Comparison of ENCODE assay signal across 19 cellular contexts in genomic region chr20:34967421-34967820, GRCh38. TPM values are rescaled to one million over a fixed set of nuclear protein-coding genes. Genes with fewer than 3 reads are reported as not detected.
DNase-seq lines count a peak whose midpoint lies in the region; ATAC-seq and TF ChIP-seq lines count a peak whose summit lies in the region.
"Had no signal": no experiment of that assay in that cellular context is flagged by ENCODE, and none has a peak within 500 bp of the region (broad histone marks: within the 10 kb centered on the region; RNA-seq: fewer than 3 reads in every experiment).

No MANE protein-coding gene starts in this region.

- H2BK12ac ChIP-seq in neuronal stem cell (ENCODE audit: low read length): no peak overlapping the region

- H3K27ac ChIP-seq in neuronal stem cell (replicated peaks; ENCODE audit: low read length): no peak overlapping the region
- H3K27ac ChIP-seq in hepatocyte: no peak overlapping the region
- H3K27ac ChIP-seq: 22Rv1; A549; BLaER1 treated with 17β-estradiol and CSF1 and Interleukin-3, amounts not matched to agents 10 nM and 100 nM; C4-2B had no signal

- H3K36me3 ChIP-seq in neuronal stem cell (replicated peaks in 1 of 2; ENCODE audit: control insufficient read depth in 2 of 2, insufficient read depth in 2 of 2, low read length in 2 of 2) (no peaks in the 10 kb centered on the region), hepatocyte (replicated peaks; ENCODE audit: insufficient read depth, low read depth) (no peaks in the 10 kb centered on the region)
- H3K36me3 ChIP-seq: BLaER1 treated with 17β-estradiol and CSF1 and Interleukin-3, amounts not matched to agents 10 nM and 100 nM had no signal

- H3K23ac ChIP-seq in neuronal stem cell (ENCODE audit: low read depth, low read length, poor library complexity): no peak overlapping the region

- H2AFZ ChIP-seq in neuronal stem cell (ENCODE audit: low read length) (no peak overlapping the region), hepatocyte (no peak overlapping the region)

- intact Hi-C loops in natural killer cell (cut with micrococcal nuclease): no loop called here

- ATAC-seq in natural killer cell treated with Interleukin-12 subunit alpha and Interleukin-12 subunit beta and Interleukin-15 and Interleukin-18, amount 100 ng/mL, for 72 hours: no peak
- no peak for ATAC-seq in natural killer cell
- ATAC-seq: A549; CD8-positive, alpha-beta T cell had no signal

- H3K4me1 Mint-ChIP-seq in natural killer cell treated with Interleukin-12 subunit alpha and Interleukin-12 subunit beta and Interleukin-15 and Interleukin-18, amount 100 ng/mL, for 72 hours (ENCODE audit: low read depth in 2 of 2): no peaks in the 10 kb centered on the region
- no peaks in the 10 kb centered on the region for H3K4me1 Mint-ChIP-seq in natural killer cell
- H3K4me1 Mint-ChIP-seq: B cell had no signal

- H4K8ac ChIP-seq in neuronal stem cell (ENCODE audit: low read depth, low read length): no peak overlapping the region

- no peak overlapping the region for H3K27ac Mint-ChIP-seq in natural killer cell treated with Interleukin-12 subunit alpha and Interleukin-12 subunit beta and Interleukin-15 and Interleukin-18, amount 100 ng/mL, for 72 hours
- no peak overlapping the region for H3K27ac Mint-ChIP-seq in natural killer cell
- H3K27ac Mint-ChIP-seq: B cell; CD4-positive, alpha-beta T cell; CD8-positive, alpha-beta T cell had no signal

- no peaks in the 10 kb centered on the region for H3K9me3 Mint-ChIP-seq in natural killer cell treated with Interleukin-12 subunit alpha and Interleukin-12 subunit beta and Interleukin-15 and Interleukin-18, amount 100 ng/mL, for 72 hours
- H3K9me3 Mint-ChIP-seq in natural killer cell: no peaks in the 10 kb centered on the region
- H3K9me3 Mint-ChIP-seq: CD4-positive, alpha-beta T cell; CD8-positive, alpha-beta T cell had no signal

- H3K9me3 ChIP-seq in neuronal stem cell (replicated peaks in 1 of 2; ENCODE audit: control insufficient read depth in 2 of 2, insufficient read depth in 1 of 2, low read depth in 1 of 2, low read length in 2 of 2) (no peaks in the 10 kb centered on the region), hepatocyte (ENCODE audit: low read depth) (no peaks in the 10 kb centered on the region)
- H3K9me3 ChIP-seq: A549; BLaER1 treated with 17β-estradiol and CSF1 and Interleukin-3, amounts not matched to agents 10 nM and 100 nM; Caco-2 had no signal

- H2AK5ac ChIP-seq in neuronal stem cell (ENCODE audit: low read depth, low read length): peak overlapping the region; percentile 3

- peaks cover 10 to 17% of the 10 kb centered on the region in 2 donors for H3K4me1 ChIP-seq in neuronal stem cell (ENCODE audit: control insufficient read depth in 2 of 2, insufficient read depth in 1 of 2, low read depth in 1 of 2, low read length in 2 of 2)
- H3K4me1 ChIP-seq in hepatocyte (ENCODE audit: insufficient read depth): no peaks in the 10 kb centered on the region
- H3K4me1 ChIP-seq: A549, Caco-2 had no signal

- no peak overlapping the region for H4K91ac ChIP-seq in neuronal stem cell (ENCODE audit: low read depth, low read length, poor library complexity)

- no peaks in the 10 kb centered on the region for H3K9me2 ChIP-seq in hepatocyte (replicated peaks; ENCODE audit: insufficient read depth)

- H3K79me1 ChIP-seq in neuronal stem cell (ENCODE audit: low read depth, low read length): no peaks in the 10 kb centered on the region

- no peak overlapping the region for H2BK5ac ChIP-seq in neuronal stem cell (ENCODE audit: low read length)

- no peaks in the 10 kb centered on the region for H3K79me2 ChIP-seq in hepatocyte

- TF ChIP-seq CTCF in natural killer cell (IDR thresholded peaks at IDR 0.05) (no peak), hepatocyte (IDR thresholded peaks at IDR 0.05; ENCODE audit: poor library complexity) (no peak)

- H3K9ac ChIP-seq in neuronal stem cell (ENCODE audit: low read depth, low read length, poor library complexity): no peak overlapping the region
- H3K9ac ChIP-seq: BLaER1 treated with 17β-estradiol and CSF1 and Interleukin-3, amounts not matched to agents 10 nM and 100 nM had no signal

- H3K4ac ChIP-seq in neuronal stem cell (ENCODE audit: low read length): no peak overlapping the region

- H3K4me3 ChIP-seq in neuronal stem cell (ENCODE audit: low read length in 2 of 2) (no peak overlapping the region), hepatocyte (no peak overlapping the region)
- H3K4me3 ChIP-seq: A549; BLaER1 treated with 17β-estradiol and CSF1 and Interleukin-3, amounts not matched to agents 10 nM and 100 nM had no signal

- no peaks in the 10 kb centered on the region for H3K27me3 Mint-ChIP-seq in natural killer cell treated with Interleukin-12 subunit alpha and Interleukin-12 subunit beta and Interleukin-15 and Interleukin-18, amount 100 ng/mL, for 72 hours
- H3K27me3 Mint-ChIP-seq in natural killer cell (ENCODE audit: low read depth in 2 of 2): no peaks in the 10 kb centered on the region
- H3K27me3 Mint-ChIP-seq: CD4-positive, alpha-beta T cell had no signal

- no peaks in the 10 kb centered on the region for H3K36me3 Mint-ChIP-seq in natural killer cell treated with Interleukin-12 subunit alpha and Interleukin-12 subunit beta and Interleukin-15 and Interleukin-18, amount 100 ng/mL, for 72 hours
- no peaks in the 10 kb centered on the region for H3K36me3 Mint-ChIP-seq in natural killer cell
- H3K36me3 Mint-ChIP-seq: CD8-positive, alpha-beta T cell had no signal

- no peak overlapping the region for H2BK120ac ChIP-seq in neuronal stem cell (ENCODE audit: low read depth, low read length)

- H2BK15ac ChIP-seq in neuronal stem cell (ENCODE audit: low read length): no peak overlapping the region

- no peak overlapping the region for H3K14ac ChIP-seq in neuronal stem cell (ENCODE audit: low read length)

- DNase-seq in activated effector memory CD4-positive, alpha-beta T cell treated with anti-CD3 and anti-CD28 coated beads, Interleukin-2, amount 50 U/mL, for 16 hours: peak; percentile 49
- DNase-seq in activated effector memory CD4-positive, alpha-beta T cell treated with Interleukin-2 at 50 U/mL for 16 hours: no peak
- peak; percentile 56 for DNase-seq in natural killer cell treated with Interleukin-12 subunit alpha and Interleukin-12 subunit beta and Interleukin-15 and Interleukin-18, amount 100 ng/mL, for 72 hours (ENCODE audit: low spot score)
- DNase-seq in natural killer cell: no peak
- DNase-seq in neuronal stem cell (ENCODE audit: low spot score): no peak
- no peak for DNase-seq in hepatocyte (ENCODE audit: low spot score)
- DNase-seq: AML-193; Caco-2; Calu3; CD4-positive, alpha-beta T cell; CD8-positive, alpha-beta T cell; DMS79 treated with DMSO at 0.1 percent for 48 hours; GF-D8 had no signal

- WGBS in neuronal stem cell (ENCODE audit: extremely low coverage in 2 of 2, insufficient read length in 2 of 2, insufficient replicate concordance in 1 of 2), 2 donors: no CpG with 5 or more reads among the region's 5 CpGs
- WGBS in hepatocyte (ENCODE audit: low lambda C conversion rate, missing lambda C conversion rate): 92% methylated on average over 5 of the region's 5 CpGs

- H4K20me1 ChIP-seq in hepatocyte (ENCODE audit: insufficient read depth, poor library complexity, severe bottlenecking): no peaks in the 10 kb centered on the region
- H4K20me1 ChIP-seq: BLaER1 treated with 17β-estradiol and CSF1 and Interleukin-3, amounts not matched to agents 10 nM and 100 nM had no signal

- H3K27me3 ChIP-seq in neuronal stem cell (ENCODE audit: control insufficient read depth in 3 of 3, insufficient read depth in 3 of 3, low read depth in 1 of 3, low read length in 3 of 3) (peaks cover 0 to 3% (median 1%) of the 10 kb centered on the region in 3 experiments), hepatocyte (peaks cover 7% of the 10 kb centered on the region)
- H3K27me3 ChIP-seq: BLaER1 treated with 17β-estradiol and CSF1 and Interleukin-3, amounts not matched to agents 10 nM and 100 nM had no signal

- no peak overlapping the region for H3K4me2 ChIP-seq in neuronal stem cell (ENCODE audit: insufficient read depth, low read length, poor library complexity, severe bottlenecking)
- H3K4me2 ChIP-seq in hepatocyte: no peak overlapping the region
- H3K4me2 ChIP-seq: A549 had no signal

- peak overlapping the region; percentile 27 for H3K18ac ChIP-seq in neuronal stem cell (ENCODE audit: low read length)

- H3K4me3 Mint-ChIP-seq in natural killer cell treated with Interleukin-12 subunit alpha and Interleukin-12 subunit beta and Interleukin-15 and Interleukin-18, amount 100 ng/mL, for 72 hours: no peak overlapping the region
- H3K4me3 Mint-ChIP-seq in natural killer cell: no peak overlapping the region
- H3K4me3 Mint-ChIP-seq: B cell; CD4-positive, alpha-beta T cell; CD8-positive, alpha-beta T cell had no signal

RNA-seq across cellular contexts. Expression of gene MYH7B, which starts 11.8 kb away (rescaled TPM):
- under 1 TPM in 1 of 2 donors, not detected in 1; 0.19 TPM for total RNA-seq in natural killer cell treated with Interleukin-12 subunit alpha and Interleukin-12 subunit beta and Interleukin-15 and Interleukin-18, amount 100 ng/mL, for 72 hours
- total RNA-seq in natural killer cell (1 to 10 TPM in 1 of 3 donors, under 1 TPM in 2; 0.18 to 1.0 (median 0.21) TPM), hepatocyte (0.07 TPM in 1 of 2 replicates, not detected in the other)
- 0.35 TPM for polyA plus RNA-seq in neuronal stem cell (2013, experiment 1 of 2)
- 0.42 TPM for polyA plus RNA-seq in neuronal stem cell (2013, experiment 2 of 2)
- 0.42 and 1.9 TPM in 2 replicates for polyA plus RNA-seq in hepatocyte
- total RNA-seq: A172 had no signal

RNA-seq across cellular contexts. Expression of gene GSS, which starts 11.8 kb away (rescaled TPM):
- 10 to 100 TPM; 53.3 to 71.3 TPM for total RNA-seq in natural killer cell treated with Interleukin-12 subunit alpha and Interleukin-12 subunit beta and Interleukin-15 and Interleukin-18, amount 100 ng/mL, for 72 hours
- total RNA-seq in natural killer cell: 10 to 100 TPM; 27.4 to 35.4 (median 30.3) TPM
- 37.0 TPM for polyA plus RNA-seq in neuronal stem cell (2013, experiment 1 of 2)
- 37.4 TPM for polyA plus RNA-seq in neuronal stem cell (2013, experiment 2 of 2)
- total RNA-seq in hepatocyte: 41.2 and 46.2 TPM in 2 replicates
- polyA plus RNA-seq in hepatocyte: 45.2 and 54.7 TPM in 2 replicates

Comparison
In these comparisons a context has a peak if more than half of its experiments do, and no peak if none do; other contexts are left out.
1. DNase-seq: peak in activated effector memory CD4-positive, alpha-beta T cell treated with anti-CD3 and anti-CD28 coated beads, Interleukin-2, amount 50 U/mL, for 16 hours (single experiment) and natural killer cell treated with Interleukin-12 subunit alpha and Interleukin-12 subunit beta and Interleukin-15 and Interleukin-18, amount 100 ng/mL, for 72 hours (single experiment); none in activated effector memory CD4-positive, alpha-beta T cell treated with Interleukin-2 at 50 U/mL for 16 hours (single experiment), natural killer cell (single experiment), neuronal stem cell (single experiment) and hepatocyte (single experiment).